Comparison of ENCODE assay signal across 24 cellular contexts in the genomic region with DNA sequence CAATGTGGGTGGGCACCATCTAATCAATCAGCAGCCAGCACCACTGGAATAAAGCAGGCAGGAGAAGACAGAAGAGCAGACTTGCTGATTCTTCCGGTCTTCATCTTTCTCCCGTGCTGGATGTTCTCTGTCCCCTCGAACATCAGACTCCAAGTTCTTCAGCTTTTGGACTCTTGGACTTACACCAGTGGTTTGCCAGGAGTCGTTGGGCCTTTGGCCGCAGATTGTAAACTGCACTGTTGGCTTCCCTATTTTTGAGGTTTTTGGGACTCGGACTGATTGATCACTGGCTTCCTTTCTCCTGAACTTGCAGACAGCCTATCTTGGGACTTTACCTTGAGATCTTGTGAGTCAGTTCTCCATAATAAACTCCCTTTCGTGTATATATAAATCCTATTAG.
"Had no signal": no experiment of that assay in that cellular context is flagged by ENCODE, and none has a peak within 500 bp of the region (broad histone marks: within the 10 kb centered on the region; RNA-seq: fewer than 3 reads in every experiment).

No MANE protein-coding gene starts in this region.

- H3K27me3 Mint-ChIP-seq: naive thymus-derived CD8-positive, alpha-beta T cell; progenitor cell of endocrine pancreas; stimulated activated naive CD8-positive, alpha-beta T cell treated with anti-CD3 and anti-CD28 coated beads, Interleukin-15, amount 100 ng/mL, for 72 hours; type B pancreatic cell had no signal

- H3K79me2 ChIP-seq: hepatocyte had no signal

- H3K36me3 Mint-ChIP-seq: naive thymus-derived CD8-positive, alpha-beta T cell; stimulated activated effector memory CD8-positive, alpha-beta T cell treated with anti-CD3 and anti-CD28 coated beads, Interleukin-12 subunit alpha, Interleukin-12 subunit beta, amount 100 ng/mL, for 72 hours; type B pancreatic cell had no signal

- H3K4me1 Mint-ChIP-seq: nephron; neural crest cell; stimulated activated effector memory CD8-positive, alpha-beta T cell treated with anti-CD3 and anti-CD28 coated beads, Interleukin-12 subunit alpha, Interleukin-12 subunit beta, amount 100 ng/mL, for 72 hours; stimulated activated naive CD8-positive, alpha-beta T cell treated with anti-CD3 and anti-CD28 coated beads, Interleukin-15, amount 100 ng/mL, for 72 hours had no signal

- H3K4me1 ChIP-seq: heart right ventricle, lower lobe of right lung, right atrium auricular region, tibial nerve, uterus had no signal

- H2AFZ ChIP-seq: hepatocyte had no signal

- ATAC-seq: heart right ventricle; left ventricle myocardium superior; lower lobe of right lung; naive thymus-derived CD8-positive, alpha-beta T cell; sciatic nerve; stimulated activated effector memory CD8-positive, alpha-beta T cell treated with anti-CD3 and anti-CD28 coated beads, Interleukin-12 subunit alpha, Interleukin-12 subunit beta, amount 100 ng/mL, for 72 hours; stimulated activated naive CD8-positive, alpha-beta T cell treated with anti-CD3 and anti-CD28 coated beads, Interleukin-15, amount 100 ng/mL, for 72 hours had no signal

- H3K4me3 Mint-ChIP-seq: naive thymus-derived CD8-positive, alpha-beta T cell; nephron; neural crest cell; stimulated activated effector memory CD8-positive, alpha-beta T cell treated with anti-CD3 and anti-CD28 coated beads, Interleukin-12 subunit alpha, Interleukin-12 subunit beta, amount 100 ng/mL, for 72 hours; stimulated activated naive CD8-positive, alpha-beta T cell treated with anti-CD3 and anti-CD28 coated beads, Interleukin-15, amount 100 ng/mL, for 72 hours; type B pancreatic cell had no signal

- H3K4me3 ChIP-seq: heart right ventricle, hepatocyte, lower lobe of right lung, right atrium auricular region, skin epidermis, tibial nerve, uterus had no signal

- H3K36me3 ChIP-seq: heart right ventricle, lower lobe of right lung, neutrophil, right atrium auricular region, tibial nerve, uterus had no signal

- H3K27ac ChIP-seq: heart right ventricle, hepatocyte, lower lobe of right lung, neutrophil, right atrium auricular region, skin epidermis, tibial nerve, uterus had no signal

- H3K27ac Mint-ChIP-seq: nephron; progenitor cell of endocrine pancreas; stimulated activated effector memory CD8-positive, alpha-beta T cell treated with anti-CD3 and anti-CD28 coated beads, Interleukin-12 subunit alpha, Interleukin-12 subunit beta, amount 100 ng/mL, for 72 hours; stimulated activated naive CD8-positive, alpha-beta T cell treated with anti-CD3 and anti-CD28 coated beads, Interleukin-15, amount 100 ng/mL, for 72 hours; type B pancreatic cell had no signal

- H3K4me2 ChIP-seq: hepatocyte had no signal

- H3K27me3 ChIP-seq: heart right ventricle, hepatocyte, neutrophil, right atrium auricular region, tibial nerve, uterus had no signal

- H3K9me3 ChIP-seq: lower lobe of right lung, neutrophil, right atrium auricular region, tibial nerve, uterus had no signal

- DNase-seq: heart right ventricle; islet precursor cell; left ventricle myocardium superior; lower lobe of right lung; mammary epithelial cell; mesenchymal stem cell; naive thymus-derived CD8-positive, alpha-beta T cell; occipital lobe; stimulated activated CD4-positive, alpha-beta T cell treated with anti-CD3 and anti-CD28 coated beads, Interleukin-4, amount 100 ng/mL, for 24 hours; stimulated activated naive CD4-positive, alpha-beta T cell treated with Interleukin-2 at 50 U/mL for 16 hours; stimulated activated naive CD8-positive, alpha-beta T cell treated with anti-CD3 and anti-CD28 coated beads, Interleukin-15, amount 100 ng/mL, for 72 hours; substantia nigra; uterus had no signal

- H3K9me3 Mint-ChIP-seq: nephron, type B pancreatic cell had no signal
